6 cellular contexts compared by ENCODE assay signal in the genomic region with DNA sequence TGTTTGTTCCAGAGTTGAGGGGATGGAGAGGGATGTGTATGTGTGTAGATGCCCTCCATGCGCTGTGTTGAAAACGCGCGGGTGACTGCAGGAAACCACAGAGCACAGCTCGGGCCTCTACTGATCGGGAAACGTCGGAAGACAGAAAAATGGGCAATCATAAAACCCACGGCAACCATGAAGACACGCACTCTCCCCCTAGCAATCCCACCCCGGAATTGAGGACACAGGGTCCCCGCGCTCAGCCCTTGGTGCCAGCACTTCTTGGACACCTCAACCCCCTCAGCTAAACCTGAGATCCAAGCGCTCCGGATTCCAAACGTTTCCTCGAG. TPM values are rescaled to one million over a fixed set of nuclear protein-coding genes. Genes with fewer than 3 reads are reported as not detected.
DNase-seq lines count a peak whose midpoint lies in the region; ATAC-seq and TF ChIP-seq lines count a peak whose summit lies in the region.

No MANE protein-coding gene starts in this region.

- H3K9me3 ChIP-seq in Peyer's patch: no peaks in the 10 kb centered on the region
- no peaks in the 10 kb centered on the region for H3K9me3 ChIP-seq in cardiac muscle cell (ENCODE audit: low read depth)
- H3K9me3 ChIP-seq in tibial nerve: no peaks in the 10 kb centered on the region

- TF ChIP-seq CTCF in Peyer's patch (IDR thresholded peaks at IDR 0.05): no peak
- no peak for TF ChIP-seq CTCF in cardiac muscle cell (IDR thresholded peaks at IDR 0.05; ENCODE audit: low read depth, low read length)
- TF ChIP-seq CTCF in tibial nerve (IDR thresholded peaks at IDR 0.05): no peak

- H3K27me3 ChIP-seq in Peyer's patch: no peaks in the 10 kb centered on the region
- no peaks in the 10 kb centered on the region for H3K27me3 ChIP-seq in cardiac muscle cell
- no peaks in the 10 kb centered on the region for H3K27me3 ChIP-seq in tibial nerve

- ATAC-seq in GM19463 (IDR thresholded peaks at IDR 0.05; ENCODE audit: unreplicated experiment): peak; percentile 17

- WGBS in tibial nerve, 2 donors: 0 to 1% methylated on average over 17 of the region's 17 CpGs

- TF ChIP-seq EP300 in tibial nerve (IDR thresholded peaks at IDR 0.05): no peak

- H3K4me3 ChIP-seq in Peyer's patch (peak overlapping the region; percentile 73 to 81 (median 75)), cardiac muscle cell (peak overlapping the region; percentile 68), tibial nerve (peak overlapping the region; percentile 46 to 87 (median 70))

- H3K27ac ChIP-seq in Peyer's patch (peak overlapping the region; percentile 88 to 95 (median 90)), cardiac muscle cell (peak overlapping the region; percentile 89), tibial nerve (peak overlapping the region; percentile 72 to 93 (median 86))

- peaks cover 0 to 56% (median 22%) of the 10 kb centered on the region in 4 donors for H3K4me1 ChIP-seq in Peyer's patch
- peaks cover 19% of the 10 kb centered on the region for H3K4me1 ChIP-seq in cardiac muscle cell (ENCODE audit: low read depth)
- H3K4me1 ChIP-seq in tibial nerve: peaks cover 0 to 67% (median 36%) of the 10 kb centered on the region in 4 donors

- DNase-seq in Peyer's patch: no peak
- no peak for DNase-seq in cardiac muscle cell (ENCODE audit: low read depth in 1 of 2, low spot score in 1 of 2)
- no peak for DNase-seq in tibial nerve (ENCODE audit: low spot score in 2 of 2)
- no peak for DNase-seq in NCI-H2227 (lab: John Stamatoyannopoulos, UW; ENCODE audit: unreplicated experiment)
- no peak for DNase-seq in kidney glomerular epithelial cell (lab: John Stamatoyannopoulos, UW)

- H3K36me3 ChIP-seq in Peyer's patch: peaks cover 0 to 21% (median 0%) of the 10 kb centered on the region in 3 donors
- H3K36me3 ChIP-seq in cardiac muscle cell: peaks cover 9% of the 10 kb centered on the region
- peaks cover 0 to 45% (median 0%) of the 10 kb centered on the region in 3 donors for H3K36me3 ChIP-seq in tibial nerve

- TF ChIP-seq POLR2A in Peyer's patch (IDR thresholded peaks at IDR 0.05) (no peak), tibial nerve (IDR thresholded peaks at IDR 0.05) (no peak)

RNA-seq across cellular contexts. Expression of gene UQCC3, which starts 0.2 kb away (rescaled TPM):
- total RNA-seq in Peyer's patch (10 to 100 TPM; 11.1 to 23.9 (median 12.7) TPM), cardiac muscle cell (13.0 and 18.8 TPM in 2 replicates), tibial nerve (10 to 100 TPM in 3 of 4 donors, 1 to 10 TPM in 1; 7.6 to 22.2 (median 14.6) TPM)
- 32.3 and 33.5 TPM in 2 replicates for polyA plus RNA-seq in cardiac muscle cell

RNA-seq across cellular contexts. Expression of gene LBHD1, which starts 0.8 kb away (rescaled TPM):
- total RNA-seq in Peyer's patch (10 to 100 TPM in 3 of 4 donors, 1 to 10 TPM in 1; 6.6 to 25.6 (median 11.9) TPM), cardiac muscle cell (11.1 and 11.6 TPM in 2 replicates), tibial nerve (10 to 100 TPM in 1 of 4 donors, 1 to 10 TPM in 3; 3.9 to 11.1 (median 5.4) TPM)
- 10.1 and 11.7 TPM in 2 replicates for polyA plus RNA-seq in cardiac muscle cell

RNA-seq across cellular contexts. Expression of gene CSKMT, which starts 6.1 kb away (rescaled TPM):
- total RNA-seq in Peyer's patch (10 to 100 TPM in 1 of 4 donors, 1 to 10 TPM in 2, not detected in 1; 9.1 to 13.5 (median 9.2) TPM), cardiac muscle cell (3.8 and 11.0 TPM in 2 replicates), tibial nerve (10 to 100 TPM in 1 of 4 donors, 1 to 10 TPM in 3; 2.6 to 17.0 (median 5.7) TPM)
- polyA plus RNA-seq in cardiac muscle cell: 14.1 and 25.1 TPM in 2 replicates

RNA-seq across cellular contexts. Expression of gene C11orf98, which starts 6.2 kb away (rescaled TPM):
- total RNA-seq in Peyer's patch (10 to 100 TPM; 29.2 to 97.4 (median 41.1) TPM), cardiac muscle cell (136 and 141 TPM in 2 replicates), tibial nerve (10 to 100 TPM; 32.7 to 48.0 (median 40.8) TPM)
- polyA plus RNA-seq in cardiac muscle cell: 115 and 136 TPM in 2 replicates

RNA-seq across cellular contexts. Expression of gene UBXN1, which starts 7.6 kb away (rescaled TPM):
- total RNA-seq in Peyer's patch (100 to 1,000 TPM in 2 of 4 donors, 10 to 100 TPM in 2; 91.1 to 169 (median 100) TPM), cardiac muscle cell (235 and 302 TPM in 2 replicates), tibial nerve (100 to 1,000 TPM; 140 to 205 (median 162) TPM)
- 109 and 111 TPM in 2 replicates for polyA plus RNA-seq in cardiac muscle cell
